Comparison of ENCODE assay signal across 2 cellular contexts in the genomic region with DNA sequence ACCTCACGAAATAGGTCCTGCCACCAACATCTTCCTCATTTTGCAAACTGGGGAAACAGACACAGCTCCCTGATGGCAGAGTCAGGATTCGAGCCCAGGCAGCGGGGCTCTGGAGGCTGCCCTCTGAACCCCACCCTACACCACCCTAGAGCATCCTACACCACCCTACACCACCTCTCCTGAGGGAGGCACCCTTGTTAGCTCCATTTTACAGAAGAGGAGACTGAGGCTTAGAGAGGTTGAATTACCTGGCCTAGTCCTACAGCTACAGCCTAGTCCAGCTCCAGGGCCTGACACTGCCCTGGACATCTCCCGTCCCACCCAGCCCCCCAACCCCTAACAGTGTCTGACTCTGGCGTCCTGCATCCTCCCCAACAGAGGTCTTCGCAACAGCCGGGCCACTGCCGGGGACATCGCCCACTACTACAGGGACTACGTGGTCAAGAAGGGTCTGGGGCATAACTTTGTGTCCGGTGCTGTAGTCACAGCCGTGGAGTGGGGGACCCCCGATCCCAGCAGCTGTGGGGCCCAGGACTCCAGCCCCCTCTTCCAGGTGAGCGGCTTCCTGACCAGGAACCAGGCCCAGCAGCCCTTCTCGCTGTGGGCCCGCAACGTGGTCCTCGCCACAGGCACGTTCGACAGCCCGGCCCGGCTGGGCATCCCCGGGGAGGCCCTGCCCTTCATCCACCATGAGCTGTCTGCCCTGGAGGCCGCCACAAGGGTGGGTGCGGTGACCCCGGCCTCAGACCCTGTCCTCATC.
TF ChIP-seq lines count a peak whose summit lies in the region.

No MANE protein-coding gene starts in this region.

TF ChIP-seq in A549, 52 proteins besides CTCF, POLR2A, EP300 and RAD21:
- TF ChIP-seq SREBF2 (IDR thresholded peaks at IDR 0.05) (no peak), NFE2L2 (conservative IDR thresholded peaks at IDR 0.05; ENCODE audit: low read length) (no peak), EHF (CRISPR knock-in tag; IDR thresholded peaks at IDR 0.05) (no peak), USF2 (IDR thresholded peaks at IDR 0.05) (no peak), BHLHE40 (IDR thresholded peaks at IDR 0.05; ENCODE audit: low read depth, low read length) (no peak), RARB (CRISPR knock-in tag; IDR thresholded peaks at IDR 0.05) (peak; percentile 21; the same call in 1 of the 2 replicates), HDAC2 (IDR thresholded peaks at IDR 0.05) (no peak), JUN (IDR thresholded peaks at IDR 0.05) (no peak; a peak in 2 of 5 replicates), TP53 (CRISPR knock-in tag; IDR thresholded peaks at IDR 0.05) (peak; percentile 23; the same call in 1 of the 2 replicates), ESRRA (IDR thresholded peaks at IDR 0.05; ENCODE audit: borderline replicate concordance, low read length) (no peak), CBX8 (IDR thresholded peaks at IDR 0.05) (no peak), FOXS1 (CRISPR knock-in tag; IDR thresholded peaks at IDR 0.05) (no peak), CHD4 (IDR thresholded peaks at IDR 0.05; ENCODE audit: borderline replicate concordance) (no peak), RCOR1 (IDR thresholded peaks at IDR 0.05; ENCODE audit: low read depth, low read length) (no peak), RFX5 (IDR thresholded peaks at IDR 0.05) (no peak), POLR2AphosphoS2 (conservative IDR thresholded peaks at IDR 0.05; ENCODE audit: low read length) (peak; percentile 90), NPAS2 (CRISPR knock-in tag; IDR thresholded peaks at IDR 0.05; ENCODE audit: borderline replicate concordance) (no peak), KDM1A (IDR thresholded peaks at IDR 0.05; ENCODE audit: low read depth) (no peak), TFCP2L1 (CRISPR knock-in tag; IDR thresholded peaks at IDR 0.05) (no peak), PHF8 (IDR thresholded peaks at IDR 0.05; ENCODE audit: borderline replicate concordance, low read depth) (no peak)
- TF ChIP-seq, protein P1, sequence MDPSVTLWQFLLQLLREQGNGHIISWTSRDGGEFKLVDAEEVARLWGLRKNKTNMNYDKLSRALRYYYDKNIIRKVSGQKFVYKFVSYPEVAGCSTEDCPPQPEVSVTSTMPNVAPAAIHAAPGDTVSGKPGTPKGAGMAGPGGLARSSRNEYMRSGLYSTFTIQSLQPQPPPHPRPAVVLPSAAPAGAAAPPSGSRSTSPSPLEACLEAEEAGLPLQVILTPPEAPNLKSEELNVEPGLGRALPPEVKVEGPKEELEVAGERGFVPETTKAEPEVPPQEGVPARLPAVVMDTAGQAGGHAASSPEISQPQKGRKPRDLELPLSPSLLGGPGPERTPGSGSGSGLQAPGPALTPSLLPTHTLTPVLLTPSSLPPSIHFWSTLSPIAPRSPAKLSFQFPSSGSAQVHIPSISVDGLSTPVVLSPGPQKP (IDR thresholded peaks at IDR 0.05; ENCODE audit: low read depth, low read length), result no peak
- TF ChIP-seq, protein P2, sequence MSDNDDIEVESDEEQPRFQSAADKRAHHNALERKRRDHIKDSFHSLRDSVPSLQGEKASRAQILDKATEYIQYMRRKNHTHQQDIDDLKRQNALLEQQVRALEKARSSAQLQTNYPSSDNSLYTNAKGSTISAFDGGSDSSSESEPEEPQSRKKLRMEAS (IDR thresholded peaks at IDR 0.05), result no peak

TF ChIP-seq in HCT116, 20 proteins besides CTCF, POLR2A, EP300 and RAD21:
- TF ChIP-seq EZH2phosphoT487 (IDR thresholded peaks at IDR 0.05; ENCODE audit: borderline replicate concordance) (no peak), POLR2AphosphoS5 (IDR thresholded peaks at IDR 0.05; ENCODE audit: low read depth, low read length) (peak; percentile 8; the same call in 1 of the 2 replicates), SP1 (IDR thresholded peaks at IDR 0.05; ENCODE audit: low read depth) (no peak), ZNF274 (IDR thresholded peaks at IDR 0.05; ENCODE audit: low read depth, low read length) (no peak)
